Comparison of ENCODE assay signal across 8 cellular contexts in genomic region chrX:110450050-110450449, GRCh38.
DNase-seq lines count a peak whose midpoint lies in the region; ATAC-seq and TF ChIP-seq lines count a peak whose summit lies in the region.

No MANE protein-coding gene starts in this region.

- H3K9me3 Mint-ChIP-seq in chondrocyte (ENCODE audit: low read depth): no peaks in the 10 kb centered on the region

- H3K4me3 Mint-ChIP-seq in chondrocyte (ENCODE audit: unreplicated experiment): no peak overlapping the region

- ATAC-seq in GM18858 (IDR thresholded peaks at IDR 0.05; ENCODE audit: unreplicated experiment): peak; percentile 89
- peak; percentile 74 for ATAC-seq in HG03097 (IDR thresholded peaks at IDR 0.05; ENCODE audit: low FRiP score, unreplicated experiment)
- peak; percentile 90 for ATAC-seq in left lobe of liver

- H3K27me3 Mint-ChIP-seq in chondrocyte (ENCODE audit: low read depth): peaks cover 55% of the 10 kb centered on the region

- DNase-seq in AG09319 (ENCODE audit: extremely low read depth, low read depth): peak; percentile 31
- DNase-seq in NCI-H2196 treated with DMSO at 0.1 percent for 48 hours (lab: John Stamatoyannopoulos, UW; ENCODE audit: unreplicated experiment): peak; percentile 0
- DNase-seq in activated CD4-positive, CD25-positive, alpha-beta regulatory T cell treated with anti-CD3 and anti-CD28 coated beads, Interleukin-2, amount 50 U/mL, for 72 hours: peak; percentile 61
- DNase-seq in chondrocyte (ENCODE audit: low spot score): no peak
- DNase-seq in left lobe of liver (ENCODE audit: low spot score): peak; percentile 83
- DNase-seq in stimulated activated CD4-positive, alpha-beta T cell treated with anti-CD3 and anti-CD28 coated beads, Interleukin-4, amount 100 ng/mL, for 4 hours: peak; percentile 17 to 36

- H3K36me3 Mint-ChIP-seq in chondrocyte (ENCODE audit: low read depth): no peaks in the 10 kb centered on the region

- H3K4me1 Mint-ChIP-seq in chondrocyte (ENCODE audit: low read depth): no peaks in the 10 kb centered on the region

- H3K27ac Mint-ChIP-seq in chondrocyte (ENCODE audit: unreplicated experiment): no peak overlapping the region

- TF ChIP-seq CTCF in AG09319 (IDR thresholded peaks at IDR 0.05; ENCODE audit: low read depth, low read length) (peak; percentile 79), chondrocyte (IDR thresholded peaks at IDR 0.05) (peak; percentile 93)
